ENCODE assay signal across 35 cellular contexts in the genomic region with DNA sequence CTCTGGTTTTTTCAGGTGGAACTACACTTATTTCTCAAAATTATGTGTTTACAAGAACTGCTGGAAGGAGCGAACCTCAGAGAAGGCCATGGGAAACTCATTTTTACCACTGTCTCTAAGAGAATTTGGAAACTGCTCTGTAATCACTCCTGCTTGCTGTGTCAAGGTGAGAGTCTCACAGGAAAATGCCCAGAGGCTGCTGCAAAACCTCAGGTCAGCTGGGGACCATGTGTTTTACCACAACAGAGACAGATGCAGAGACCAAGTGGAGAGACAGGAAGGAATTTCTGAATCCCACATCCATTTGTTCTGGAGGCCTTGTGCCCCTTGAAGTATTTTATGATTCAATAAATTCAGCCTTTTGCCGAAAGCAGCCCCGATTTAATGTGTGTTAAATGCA.
"Had no signal": no experiment of that assay in that cellular context is flagged by ENCODE, and none has a peak within 500 bp of the region (broad histone marks: within the 10 kb centered on the region; RNA-seq: fewer than 3 reads in every experiment).

No MANE protein-coding gene starts in this region.

- H3K27ac Mint-ChIP-seq: activated B cell treated with CpG ODN at 0.5 μM for 24 hours; activated CD4-positive, alpha-beta memory T cell treated with anti-CD3 and anti-CD28 coated beads for 36 hours; activated CD8-positive, alpha-beta memory T cell treated with anti-CD3 and anti-CD28 coated beads, Interleukin-2, amount 10 ng/mL, durations not matched to agents 7 days and 5 days; activated naive CD4-positive, alpha-beta T cell treated with anti-CD3 and anti-CD28 coated beads, Interleukin-2, amount 10 ng/mL, durations not matched to agents 7 days and 5 days; activated naive CD8-positive, alpha-beta T cell; activated naive CD8-positive, alpha-beta T cell treated with anti-CD3 and anti-CD28 coated beads, Interleukin-2, amount 50 U/mL, for 24 hours; T-cell had no signal

- H3K27ac ChIP-seq: brain microvascular endothelial cell, VCaP had no signal

- H3K27me3 ChIP-seq: brain microvascular endothelial cell, MG63 had no signal

- H3K36me3 ChIP-seq: brain microvascular endothelial cell, MG63 had no signal

- H3K9me3 ChIP-seq: MG63 had no signal

- H3K4me1 Mint-ChIP-seq: activated B cell treated with CpG ODN at 0.5 μM for 24 hours; activated CD8-positive, alpha-beta memory T cell treated with anti-CD3 and anti-CD28 coated beads, Interleukin-2, amount 10 ng/mL, durations not matched to agents 7 days and 5 days; activated naive CD4-positive, alpha-beta T cell treated with anti-CD3 and anti-CD28 coated beads, Interleukin-2, amount 10 ng/mL, durations not matched to agents 7 days and 5 days; activated naive CD8-positive, alpha-beta T cell treated with anti-CD3 and anti-CD28 coated beads, Interleukin-2, amount 50 U/mL, for 24 hours; central memory CD8-positive, alpha-beta T cell; T-cell had no signal

- H3K27me3 Mint-ChIP-seq: activated B cell treated with CpG ODN at 0.5 μM for 24 hours; activated CD4-positive, alpha-beta memory T cell treated with anti-CD3 and anti-CD28 coated beads for 36 hours; activated CD8-positive, alpha-beta memory T cell treated with anti-CD3 and anti-CD28 coated beads, Interleukin-2, amount 10 ng/mL, durations not matched to agents 7 days and 5 days; activated naive CD4-positive, alpha-beta T cell treated with anti-CD3 and anti-CD28 coated beads, Interleukin-2, amount 10 ng/mL, durations not matched to agents 7 days and 5 days; activated naive CD8-positive, alpha-beta T cell; activated naive CD8-positive, alpha-beta T cell treated with anti-CD3 and anti-CD28 coated beads, Interleukin-2, amount 50 U/mL, for 24 hours; central memory CD8-positive, alpha-beta T cell; T-cell had no signal

- DNase-seq: activated B cell treated with CpG ODN at 0.5 μM for 24 hours; activated CD4-positive, alpha-beta memory T cell treated with anti-CD3 and anti-CD28 coated beads for 36 hours; activated CD4-positive, alpha-beta T cell treated with anti-CD3 and anti-CD28 coated beads for 4 hours; activated CD4-positive, alpha-beta T cell treated with anti-CD3 and anti-CD28 coated beads, Interleukin-2, amount 50 U/mL, for 1 hour; activated CD4-positive, CD25-positive, alpha-beta regulatory T cell treated with anti-CD3 and anti-CD28 coated beads, Interleukin-2, amount 50 U/mL, for 72 hours; activated CD8-positive, alpha-beta memory T cell treated with anti-CD3 and anti-CD28 coated beads, Interleukin-2, amount 10 ng/mL, durations not matched to agents 7 days and 5 days; activated CD8-positive, alpha-beta memory T cell treated with anti-CD3 and anti-CD28 coated beads, Interleukin-2, amount 50 U/mL, for 48 hours; activated effector memory CD4-positive, alpha-beta T cell treated with Interleukin-2 at 50 U/mL for 16 hours; activated naive CD4-positive, alpha-beta T cell treated with anti-CD3 and anti-CD28 coated beads, Interleukin-2, amount 10 ng/mL, durations not matched to agents 7 days and 5 days; activated naive CD8-positive, alpha-beta T cell treated with anti-CD3 and anti-CD28 coated beads, Interleukin-2, amount 50 U/mL, for 24 hours; activated T-cell treated with anti-CD3 and anti-CD28 coated beads, Interleukin-2, amount 50 U/mL, for 48 hours; anterior cingulate cortex; brain microvascular endothelial cell; Karpas-422; KBM-7; MG63; MV-4-11; NCI-H1092; NCI-H1417; NCI-H146; NCI-H187; NCI-H2029 treated with DMSO at 0.1 percent for 48 hours; NCI-H2107; NCI-H2171; NCI-H510A; NCI-H526; NCI-H748 treated with DMSO at 0.1 percent for 48 hours; SHP77 treated with DMSO at 0.1 percent for 48 hours; T-cell; T-helper 2 cell; T-helper 9 cell had no signal

- H3K36me3 Mint-ChIP-seq: activated CD4-positive, alpha-beta memory T cell treated with anti-CD3 and anti-CD28 coated beads for 36 hours; activated CD8-positive, alpha-beta memory T cell treated with anti-CD3 and anti-CD28 coated beads, Interleukin-2, amount 10 ng/mL, durations not matched to agents 7 days and 5 days; activated naive CD4-positive, alpha-beta T cell treated with anti-CD3 and anti-CD28 coated beads, Interleukin-2, amount 10 ng/mL, durations not matched to agents 7 days and 5 days; activated naive CD8-positive, alpha-beta T cell; T-cell had no signal

- H3K4me3 ChIP-seq: MG63 had no signal

- H3K4me3 Mint-ChIP-seq: activated B cell treated with CpG ODN at 0.5 μM for 24 hours; activated CD4-positive, alpha-beta memory T cell treated with anti-CD3 and anti-CD28 coated beads for 36 hours; activated CD8-positive, alpha-beta memory T cell treated with anti-CD3 and anti-CD28 coated beads, Interleukin-2, amount 10 ng/mL, durations not matched to agents 7 days and 5 days; activated naive CD4-positive, alpha-beta T cell treated with anti-CD3 and anti-CD28 coated beads, Interleukin-2, amount 10 ng/mL, durations not matched to agents 7 days and 5 days; activated naive CD8-positive, alpha-beta T cell; activated naive CD8-positive, alpha-beta T cell treated with anti-CD3 and anti-CD28 coated beads, Interleukin-2, amount 50 U/mL, for 24 hours; central memory CD8-positive, alpha-beta T cell; T-cell had no signal

- ATAC-seq: activated CD8-positive, alpha-beta memory T cell treated with anti-CD3 and anti-CD28 coated beads, Interleukin-2, amount 10 ng/mL, durations not matched to agents 7 days and 5 days; activated naive CD8-positive, alpha-beta T cell treated with anti-CD3 and anti-CD28 coated beads, Interleukin-2, amount 50 U/mL, for 24 hours; SK-N-SH treated with all-trans-retinoic acid at 6 μM for 48 hours; T-cell had no signal
